ENCODE assay signal across 1 cellular context in the genomic region with DNA sequence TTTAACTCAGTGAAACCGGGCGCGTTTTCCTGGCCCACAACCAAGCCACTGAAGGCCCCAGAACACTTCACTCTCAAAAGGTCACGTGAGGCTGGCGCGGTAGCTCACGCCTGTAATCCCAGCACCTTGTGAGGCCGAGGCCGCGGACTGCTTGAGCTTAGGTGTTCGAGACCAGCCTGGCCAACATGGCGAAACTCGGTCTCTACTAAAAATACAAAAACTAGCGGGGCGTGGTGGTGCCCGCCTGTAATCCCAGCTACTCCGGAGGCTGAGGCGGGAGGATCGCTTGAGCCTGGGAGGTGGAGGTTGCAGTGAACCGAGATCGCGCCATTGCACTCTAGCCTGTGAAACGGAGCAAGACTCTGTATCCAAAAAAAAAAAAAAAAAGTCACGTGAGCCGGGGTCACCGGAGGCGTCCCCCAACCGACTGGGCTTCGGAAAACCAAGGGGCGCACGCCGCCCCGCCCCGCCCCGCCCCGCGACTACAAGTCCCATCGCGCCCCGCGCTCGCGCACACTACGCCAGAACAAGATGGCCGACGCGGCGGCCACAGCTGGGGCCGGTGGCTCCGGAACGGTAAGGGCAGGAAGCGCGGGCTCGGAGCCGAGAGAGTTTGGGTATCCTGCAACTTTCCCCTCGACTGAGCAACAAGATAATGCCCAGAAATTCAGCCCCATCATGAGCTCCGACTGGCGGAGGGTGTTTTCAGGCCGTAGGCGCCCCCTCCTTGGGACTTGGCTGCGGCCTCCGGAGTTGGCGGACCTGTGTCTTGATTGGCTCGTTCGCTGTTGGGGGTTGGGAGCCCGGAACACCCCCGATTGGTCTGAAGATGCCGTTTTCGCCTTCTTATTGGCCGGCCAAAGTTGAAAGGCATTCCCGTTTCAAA.
A peak's percentile ranks its signal among the peaks of the same experiment; 100 is the strongest.
TF ChIP-seq lines count a peak whose summit lies in the region.

A gene with protein sequence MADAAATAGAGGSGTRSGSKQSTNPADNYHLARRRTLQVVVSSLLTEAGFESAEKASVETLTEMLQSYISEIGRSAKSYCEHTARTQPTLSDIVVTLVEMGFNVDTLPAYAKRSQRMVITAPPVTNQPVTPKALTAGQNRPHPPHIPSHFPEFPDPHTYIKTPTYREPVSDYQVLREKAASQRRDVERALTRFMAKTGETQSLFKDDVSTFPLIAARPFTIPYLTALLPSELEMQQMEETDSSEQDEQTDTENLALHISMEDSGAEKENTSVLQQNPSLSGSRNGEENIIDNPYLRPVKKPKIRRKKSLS (plus strand): TSS at position 514 of the 886 bp plus-strand sequence. CDS start 18 bp downstream, at position 532.

TF ChIP-seq in K562, 482 proteins besides CTCF, POLR2A, EP300 and RAD21 (continued from another document and continues in another):
- TF ChIP-seq, protein P1, sequence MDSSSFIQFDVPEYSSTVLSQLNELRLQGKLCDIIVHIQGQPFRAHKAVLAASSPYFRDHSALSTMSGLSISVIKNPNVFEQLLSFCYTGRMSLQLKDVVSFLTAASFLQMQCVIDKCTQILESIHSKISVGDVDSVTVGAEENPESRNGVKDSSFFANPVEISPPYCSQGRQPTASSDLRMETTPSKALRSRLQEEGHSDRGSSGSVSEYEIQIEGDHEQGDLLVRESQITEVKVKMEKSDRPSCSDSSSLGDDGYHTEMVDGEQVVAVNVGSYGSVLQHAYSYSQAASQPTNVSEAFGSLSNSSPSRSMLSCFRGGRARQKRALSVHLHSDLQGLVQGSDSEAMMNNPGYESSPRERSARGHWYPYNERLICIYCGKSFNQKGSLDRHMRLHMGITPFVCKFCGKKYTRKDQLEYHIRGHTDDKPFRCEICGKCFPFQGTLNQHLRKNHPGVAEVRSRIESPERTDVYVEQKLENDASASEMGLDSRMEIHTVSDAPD (CRISPR knock-in tag; IDR thresholded peaks at IDR 0.05), result no peak
- TF ChIP-seq RHOXF2B (CRISPR knock-in tag; conservative IDR thresholded peaks at IDR 0.05) (no peak; the same call in 1 of the 2 replicates), FOXM1 (IDR thresholded peaks at IDR 0.05; ENCODE audit: low read depth) (peak; percentile 84), FOXM1 (CRISPR knock-in tag; IDR thresholded peaks at IDR 0.05; ENCODE audit: low read depth) (peak; percentile 34; the same call in 1 of the 2 replicates), BDP1 (IDR thresholded peaks at IDR 0.05; ENCODE audit: insufficient read depth, insufficient read length) (no peak), PRMT5 (CRISPR knock-in tag; IDR thresholded peaks at IDR 0.05) (no peak), POU5F1 (IDR thresholded peaks at IDR 0.05; ENCODE audit: borderline replicate concordance, low read depth, low read length, partially characterized antibody) (no peak), ZBTB7A (IDR thresholded peaks at IDR 0.05; ENCODE audit: borderline replicate concordance, control insufficient read depth, low read depth, low read length) (peak; percentile 97), IFI16 (CRISPR knock-in tag; IDR thresholded peaks at IDR 0.05) (no peak), CBX8 (IDR thresholded peaks at IDR 0.05; ENCODE audit: borderline replicate concordance, extremely low read depth, low read depth, low read length, poor library complexity, severe bottlenecking) (no peak), SIX5 (IDR thresholded peaks at IDR 0.05; ENCODE audit: borderline replicate concordance in 1 of 2, insufficient read depth in 1 of 2, low read depth in 1 of 2, low read length in 2 of 2) (peak; percentile 67 to 77; a peak in 2 of 4 replicates), CHD1 (IDR thresholded peaks at IDR 0.05; ENCODE audit: low read length) (no peak), NR3C1 (CRISPR knock-in tag; IDR thresholded peaks at IDR 0.05) (no peak), ZSCAN29 (IDR thresholded peaks at IDR 0.05) (no peak), SLC30A9 (CRISPR knock-in tag; IDR thresholded peaks at IDR 0.05) (no peak), TSC22D4 (tag; IDR thresholded peaks at IDR 0.05) (no peak), ZNF696 (CRISPR knock-in tag; conservative IDR thresholded peaks at IDR 0.05) (no peak), FOXP1 (CRISPR knock-in tag; IDR thresholded peaks at IDR 0.05) (0 out of 2 replicates have a peak, but pooled peaks have one; percentile 86), ADNP (tag; IDR thresholded peaks at IDR 0.05) (no peak), LCOR (CRISPR knock-in tag; IDR thresholded peaks at IDR 0.05) (peak; percentile 88), SIN3B (IDR thresholded peaks at IDR 0.05; ENCODE audit: low read depth) (peak; percentile 92), GATAD2A (IDR thresholded peaks at IDR 0.05) (peak; percentile 30; the same call in 1 of the 2 replicates), EZH2 (IDR thresholded peaks at IDR 0.05; ENCODE audit: borderline replicate concordance, low read depth, low read length) (no peak), JUN (IDR thresholded peaks at IDR 0.05; ENCODE audit: borderline replicate concordance, low read depth, low read length) (no peak), JUN (CRISPR knock-in tag; IDR thresholded peaks at IDR 0.05; ENCODE audit: borderline replicate concordance) (no peak), ZNF561 (CRISPR knock-in tag; conservative IDR thresholded peaks at IDR 0.05) (no peak), ZFPM2 (CRISPR knock-in tag; IDR thresholded peaks at IDR 0.05) (no peak), ZNF75A (CRISPR knock-in tag; IDR thresholded peaks at IDR 0.05) (no peak), TAL1 (IDR thresholded peaks at IDR 0.05) (0 out of 2 replicates have a peak, but pooled peaks have one; percentile 14), DNMT1 (IDR thresholded peaks at IDR 0.05) (no peak), ATF7 (IDR thresholded peaks at IDR 0.05) (peak; percentile 99), ZNF239 (CRISPR knock-in tag; IDR thresholded peaks at IDR 0.05) (no peak), C11orf30 (IDR thresholded peaks at IDR 0.05; ENCODE audit: low read depth) (peak; percentile 88), ELF2 (CRISPR knock-in tag; IDR thresholded peaks at IDR 0.05) (peak; percentile 78), RBM39 (optimal IDR thresholded peaks at IDR 0.05; ENCODE audit: low read depth, low read length) (no peak), ZNF507 (tag; conservative IDR thresholded peaks at IDR 0.05) (no peak), RAD51 (IDR thresholded peaks at IDR 0.05; ENCODE audit: borderline replicate concordance, low read depth) (peak; percentile 86), HNRNPUL1 (IDR thresholded peaks at IDR 0.05; ENCODE audit: low read length) (no peak)
- TF ChIP-seq, protein P2, sequence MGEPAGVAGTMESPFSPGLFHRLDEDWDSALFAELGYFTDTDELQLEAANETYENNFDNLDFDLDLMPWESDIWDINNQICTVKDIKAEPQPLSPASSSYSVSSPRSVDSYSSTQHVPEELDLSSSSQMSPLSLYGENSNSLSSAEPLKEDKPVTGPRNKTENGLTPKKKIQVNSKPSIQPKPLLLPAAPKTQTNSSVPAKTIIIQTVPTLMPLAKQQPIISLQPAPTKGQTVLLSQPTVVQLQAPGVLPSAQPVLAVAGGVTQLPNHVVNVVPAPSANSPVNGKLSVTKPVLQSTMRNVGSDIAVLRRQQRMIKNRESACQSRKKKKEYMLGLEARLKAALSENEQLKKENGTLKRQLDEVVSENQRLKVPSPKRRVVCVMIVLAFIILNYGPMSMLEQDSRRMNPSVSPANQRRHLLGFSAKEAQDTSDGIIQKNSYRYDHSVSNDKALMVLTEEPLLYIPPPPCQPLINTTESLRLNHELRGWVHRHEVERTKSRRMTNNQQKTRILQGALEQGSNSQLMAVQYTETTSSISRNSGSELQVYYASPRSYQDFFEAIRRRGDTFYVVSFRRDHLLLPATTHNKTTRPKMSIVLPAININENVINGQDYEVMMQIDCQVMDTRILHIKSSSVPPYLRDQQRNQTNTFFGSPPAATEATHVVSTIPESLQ (CRISPR knock-in tag; IDR thresholded peaks at IDR 0.05), result no peak
- TF ChIP-seq, protein P3, sequence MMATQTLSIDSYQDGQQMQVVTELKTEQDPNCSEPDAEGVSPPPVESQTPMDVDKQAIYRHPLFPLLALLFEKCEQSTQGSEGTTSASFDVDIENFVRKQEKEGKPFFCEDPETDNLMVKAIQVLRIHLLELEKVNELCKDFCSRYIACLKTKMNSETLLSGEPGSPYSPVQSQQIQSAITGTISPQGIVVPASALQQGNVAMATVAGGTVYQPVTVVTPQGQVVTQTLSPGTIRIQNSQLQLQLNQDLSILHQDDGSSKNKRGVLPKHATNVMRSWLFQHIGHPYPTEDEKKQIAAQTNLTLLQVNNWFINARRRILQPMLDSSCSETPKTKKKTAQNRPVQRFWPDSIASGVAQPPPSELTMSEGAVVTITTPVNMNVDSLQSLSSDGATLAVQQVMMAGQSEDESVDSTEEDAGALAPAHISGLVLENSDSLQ (IDR thresholded peaks at IDR 0.05), result peak; percentile 93
- TF ChIP-seq, protein P4, sequence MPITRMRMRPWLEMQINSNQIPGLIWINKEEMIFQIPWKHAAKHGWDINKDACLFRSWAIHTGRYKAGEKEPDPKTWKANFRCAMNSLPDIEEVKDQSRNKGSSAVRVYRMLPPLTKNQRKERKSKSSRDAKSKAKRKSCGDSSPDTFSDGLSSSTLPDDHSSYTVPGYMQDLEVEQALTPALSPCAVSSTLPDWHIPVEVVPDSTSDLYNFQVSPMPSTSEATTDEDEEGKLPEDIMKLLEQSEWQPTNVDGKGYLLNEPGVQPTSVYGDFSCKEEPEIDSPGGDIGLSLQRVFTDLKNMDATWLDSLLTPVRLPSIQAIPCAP (CRISPR knock-in tag; IDR thresholded peaks at IDR 0.05; ENCODE audit: borderline replicate concordance), result 0 out of 2 replicates have a peak, but pooled peaks have one; percentile 9
- TF ChIP-seq, protein P5, sequence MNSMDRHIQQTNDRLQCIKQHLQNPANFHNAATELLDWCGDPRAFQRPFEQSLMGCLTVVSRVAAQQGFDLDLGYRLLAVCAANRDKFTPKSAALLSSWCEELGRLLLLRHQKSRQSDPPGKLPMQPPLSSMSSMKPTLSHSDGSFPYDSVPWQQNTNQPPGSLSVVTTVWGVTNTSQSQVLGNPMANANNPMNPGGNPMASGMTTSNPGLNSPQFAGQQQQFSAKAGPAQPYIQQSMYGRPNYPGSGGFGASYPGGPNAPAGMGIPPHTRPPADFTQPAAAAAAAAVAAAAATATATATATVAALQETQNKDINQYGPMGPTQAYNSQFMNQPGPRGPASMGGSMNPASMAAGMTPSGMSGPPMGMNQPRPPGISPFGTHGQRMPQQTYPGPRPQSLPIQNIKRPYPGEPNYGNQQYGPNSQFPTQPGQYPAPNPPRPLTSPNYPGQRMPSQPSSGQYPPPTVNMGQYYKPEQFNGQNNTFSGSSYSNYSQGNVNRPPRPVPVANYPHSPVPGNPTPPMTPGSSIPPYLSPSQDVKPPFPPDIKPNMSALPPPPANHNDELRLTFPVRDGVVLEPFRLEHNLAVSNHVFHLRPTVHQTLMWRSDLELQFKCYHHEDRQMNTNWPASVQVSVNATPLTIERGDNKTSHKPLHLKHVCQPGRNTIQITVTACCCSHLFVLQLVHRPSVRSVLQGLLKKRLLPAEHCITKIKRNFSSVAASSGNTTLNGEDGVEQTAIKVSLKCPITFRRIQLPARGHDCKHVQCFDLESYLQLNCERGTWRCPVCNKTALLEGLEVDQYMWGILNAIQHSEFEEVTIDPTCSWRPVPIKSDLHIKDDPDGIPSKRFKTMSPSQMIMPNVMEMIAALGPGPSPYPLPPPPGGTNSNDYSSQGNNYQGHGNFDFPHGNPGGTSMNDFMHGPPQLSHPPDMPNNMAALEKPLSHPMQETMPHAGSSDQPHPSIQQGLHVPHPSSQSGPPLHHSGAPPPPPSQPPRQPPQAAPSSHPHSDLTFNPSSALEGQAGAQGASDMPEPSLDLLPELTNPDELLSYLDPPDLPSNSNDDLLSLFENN (IDR thresholded peaks at IDR 0.05; ENCODE audit: low read depth in 2 of 2, low read length in 2 of 2), result peak in 1 of 2 experiments; percentile 61; a peak in 1 of 4 replicates
- TF ChIP-seq, protein P6, sequence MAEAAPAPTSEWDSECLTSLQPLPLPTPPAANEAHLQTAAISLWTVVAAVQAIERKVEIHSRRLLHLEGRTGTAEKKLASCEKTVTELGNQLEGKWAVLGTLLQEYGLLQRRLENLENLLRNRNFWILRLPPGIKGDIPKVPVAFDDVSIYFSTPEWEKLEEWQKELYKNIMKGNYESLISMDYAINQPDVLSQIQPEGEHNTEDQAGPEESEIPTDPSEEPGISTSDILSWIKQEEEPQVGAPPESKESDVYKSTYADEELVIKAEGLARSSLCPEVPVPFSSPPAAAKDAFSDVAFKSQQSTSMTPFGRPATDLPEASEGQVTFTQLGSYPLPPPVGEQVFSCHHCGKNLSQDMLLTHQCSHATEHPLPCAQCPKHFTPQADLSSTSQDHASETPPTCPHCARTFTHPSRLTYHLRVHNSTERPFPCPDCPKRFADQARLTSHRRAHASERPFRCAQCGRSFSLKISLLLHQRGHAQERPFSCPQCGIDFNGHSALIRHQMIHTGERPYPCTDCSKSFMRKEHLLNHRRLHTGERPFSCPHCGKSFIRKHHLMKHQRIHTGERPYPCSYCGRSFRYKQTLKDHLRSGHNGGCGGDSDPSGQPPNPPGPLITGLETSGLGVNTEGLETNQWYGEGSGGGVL (CRISPR knock-in tag; IDR thresholded peaks at IDR 0.05), result no peak
- TF ChIP-seq, protein P7, sequence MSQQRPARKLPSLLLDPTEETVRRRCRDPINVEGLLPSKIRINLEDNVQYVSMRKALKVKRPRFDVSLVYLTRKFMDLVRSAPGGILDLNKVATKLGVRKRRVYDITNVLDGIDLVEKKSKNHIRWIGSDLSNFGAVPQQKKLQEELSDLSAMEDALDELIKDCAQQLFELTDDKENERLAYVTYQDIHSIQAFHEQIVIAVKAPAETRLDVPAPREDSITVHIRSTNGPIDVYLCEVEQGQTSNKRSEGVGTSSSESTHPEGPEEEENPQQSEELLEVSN (IDR thresholded peaks at IDR 0.05; ENCODE audit: borderline replicate concordance in 1 of 2, extremely low read depth in 1 of 2, insufficient read depth in 1 of 2, insufficient read length in 1 of 2, low read depth in 1 of 2, low read length in 1 of 2, poor library complexity in 1 of 2, severe bottlenecking in 1 of 2), result peak in 1 of 2 experiments; percentile 52
